In the genomic region with DNA sequence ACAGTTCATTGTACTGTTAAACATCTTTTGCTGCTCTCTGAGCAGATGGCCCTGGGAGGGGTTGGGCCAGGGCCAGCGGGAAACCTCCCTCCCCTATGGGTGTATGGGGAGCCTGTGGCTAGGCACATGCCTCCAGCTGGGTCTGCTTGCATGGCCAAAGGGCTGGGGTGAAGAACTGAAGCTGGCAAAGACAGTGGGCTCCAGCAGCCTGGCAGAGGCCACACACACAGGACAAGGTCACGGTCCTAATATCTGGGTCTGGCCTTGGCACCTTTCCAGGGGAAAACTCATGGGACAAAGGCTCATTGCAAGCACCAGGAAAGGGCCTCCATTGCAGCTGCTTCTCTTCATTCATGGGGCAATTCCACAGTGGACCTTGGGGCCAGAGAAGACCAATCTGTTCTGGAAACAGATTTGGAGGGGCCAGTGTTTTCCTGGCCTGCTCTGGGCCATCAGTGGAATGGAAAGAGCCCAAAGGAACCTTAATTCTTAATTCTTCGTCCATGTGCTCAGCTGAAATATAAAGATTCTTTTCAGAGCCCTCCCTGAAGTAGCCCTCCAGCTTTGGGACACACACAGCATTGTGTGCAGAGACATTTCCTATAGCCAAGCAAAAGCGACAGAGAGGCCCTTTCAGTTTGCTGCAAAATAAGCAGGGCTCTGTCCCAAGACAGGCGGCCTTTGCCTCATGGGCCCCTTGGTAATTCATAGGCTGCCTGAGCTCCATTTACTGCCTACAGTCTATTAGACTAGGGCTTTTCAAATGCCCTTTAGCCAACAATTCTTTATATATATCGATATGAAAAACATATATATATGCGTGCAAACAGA, we compare ENCODE assay signal across 12 cellular contexts. TPM values are rescaled to one million over a fixed set of nuclear protein-coding genes. Genes with fewer than 3 reads are reported as not detected.
DNase-seq lines count a peak whose midpoint lies in the region; ATAC-seq, FAIRE-seq and TF ChIP-seq lines count a peak whose summit lies in the region.
"Had no signal": no experiment of that assay in that cellular context is flagged by ENCODE, and none has a peak within 500 bp of the region (broad histone marks: within the 10 kb centered on the region; RNA-seq: fewer than 3 reads in every experiment).

No MANE protein-coding gene starts in this region.

- no peaks in the 10 kb centered on the region for H3K36me3 ChIP-seq in adrenal gland (replicated peaks in 1 of 2)
- no peaks in the 10 kb centered on the region for H3K36me3 ChIP-seq in heart left ventricle
- no peaks in the 10 kb centered on the region for H3K36me3 ChIP-seq in pancreas

- DNase-seq in D341Med (ENCODE audit: low spot score) (peak; percentile 66), adrenal gland (peak; percentile 55 to 84 (median 81)), heart left ventricle (peak; percentile 71 to 87 (median 80)), pancreas (peak in 5 of 6 donors; percentile 21 to 64 (median 40)), HuH-7.5 (ENCODE audit: low spot score) (no peak), activated T-cell treated with anti-CD3 and anti-CD28 coated beads for 4 hours (no peak), KG1 (lab: John Stamatoyannopoulos, UW) (no peak)
- DNase-seq: cortex of kidney; NCI-H1436 treated with DMSO at 0.1 percent for 48 hours; stimulated activated CD8-positive, alpha-beta memory T cell treated with anti-CD3 and anti-CD28 coated beads, Interleukin-4, amount 100 ng/mL, for 48 hours; T-helper 1 cell had no signal

- H3K27ac ChIP-seq in adrenal gland (peak overlapping the region in 2 of 5 donors; percentile 30 to 41), heart left ventricle (peak overlapping the region; percentile 0 to 74 (median 54)), pancreas (peak overlapping the region in 1 of 4 donors; percentile 7)

- no peak for FAIRE-seq in pancreas (lab: Jason Lieb, UNC)

- H3K4me1 ChIP-seq in adrenal gland (replicated peaks in 1 of 2) (peaks cover 0 to 18% of the 10 kb centered on the region in 2 donors), heart left ventricle (peaks cover 0 to 33% (median 20%) of the 10 kb centered on the region in 12 donors), pancreas (peaks cover 0 to 12% (median 3%) of the 10 kb centered on the region in 3 donors)

- H3K4me3 ChIP-seq in adrenal gland = no peak overlapping the region
- no peak overlapping the region for H3K4me3 ChIP-seq in heart left ventricle
- H3K4me3 ChIP-seq in pancreas = no peak overlapping the region

- TF ChIP-seq CTCF in adrenal gland (IDR thresholded peaks at IDR 0.05) = no peak
- TF ChIP-seq CTCF in heart left ventricle (IDR thresholded peaks at IDR 0.05) = no peak
- TF ChIP-seq CTCF in pancreas (IDR thresholded peaks at IDR 0.05) = no peak

- H3K27me3 ChIP-seq in adrenal gland (no peaks in the 10 kb centered on the region), heart left ventricle (no peaks in the 10 kb centered on the region), pancreas (no peaks in the 10 kb centered on the region)

- peak; percentile 85 to 92 (median 91) for ATAC-seq in heart left ventricle
- peak; percentile 60 to 85 (median 78) for ATAC-seq in pancreas
- ATAC-seq in GM18909 (IDR thresholded peaks at IDR 0.05; ENCODE audit: poor library complexity, unreplicated experiment) = no peak

- intact Hi-C loops in adrenal gland (cut with DNase I) (no loop called here), heart left ventricle (cut with DNase I) (loop anchor here in 2 of 10 donors (5.0 kb wide), 2 partner anchors 36 to 51 kb away; no protein-coding TSS in a partner anchor), pancreas (cut with DNase I) (no loop called here)

- TF ChIP-seq POLR2A in adrenal gland (IDR thresholded peaks at IDR 0.05) (no peak), heart left ventricle (IDR thresholded peaks at IDR 0.05) (no peak)

- 58 to 72% (median 69%) methylated on average over 5 to 7 of the region's 7 CpGs for WGBS in adrenal gland, 4 donors
- WGBS in heart left ventricle, 4 donors = 43 to 59% (median 50%) methylated on average over 6 to 7 of the region's 7 CpGs
- 61 to 67% methylated on average over 7 of the region's 7 CpGs for WGBS in pancreas, 2 donors

- H3K9me3 ChIP-seq in adrenal gland (replicated peaks in 1 of 3) (no peaks in the 10 kb centered on the region), heart left ventricle (no peaks in the 10 kb centered on the region), pancreas (no peaks in the 10 kb centered on the region)

RNA-seq across cellular contexts. Expression of a gene that starts 11.3 kb away (rescaled TPM):
- 10 to 100 TPM in 7 of 8 donors, 1 to 10 TPM in 1; 8.1 to 27.2 (median 20.6) TPM for total RNA-seq in adrenal gland
- 1 to 10 TPM; 2.0 to 8.3 (median 5.6) TPM for polyA plus RNA-seq in adrenal gland
- total RNA-seq in heart left ventricle = 10 to 100 TPM; 24.8 to 42.8 (median 32.9) TPM
- polyA plus RNA-seq in heart left ventricle = 10 to 100 TPM; 14.4 to 17.7 TPM
- 10 to 100 TPM; 13.9 to 27.9 (median 17.6) TPM for total RNA-seq in pancreas
- polyA plus RNA-seq in pancreas = 10 to 100 TPM in 1 of 2 donors, 1 to 10 TPM in 1; 5.8 to 11.6 TPM

Comparison
In these comparisons a context has a peak if more than half of its experiments do, and no peak if none do; other contexts are left out.
1. DNase-seq: peak in D341Med (single experiment), adrenal gland (7 of 7), heart left ventricle (5 of 5) and pancreas (5 of 6); none in HuH-7.5 (single experiment), activated T-cell treated with anti-CD3 and anti-CD28 coated beads for 4 hours (single experiment) and KG1 (single experiment).